Comparison of ENCODE assay signal across 19 cellular contexts in the genomic region with DNA sequence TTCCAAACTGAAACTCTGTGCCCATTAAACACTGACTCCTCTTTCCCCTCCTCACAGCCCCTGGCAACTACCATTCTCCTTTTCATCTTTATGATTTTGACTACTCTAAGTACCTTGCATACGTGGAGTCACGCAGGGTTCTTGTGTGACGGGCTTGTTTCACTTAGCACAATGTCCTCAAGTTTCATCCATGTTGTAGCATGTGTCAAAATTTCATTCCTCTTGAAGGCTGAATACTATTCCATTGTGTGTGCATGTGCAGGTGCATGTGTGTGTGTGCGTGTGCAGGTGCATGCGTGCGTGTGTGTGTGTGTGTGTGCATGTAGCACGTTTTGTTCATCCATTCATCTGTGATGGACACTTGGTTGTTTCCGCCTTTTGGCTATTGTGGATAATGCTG.
A peak's percentile ranks its signal among the peaks of the same experiment; 100 is the strongest.
DNase-seq lines count a peak whose midpoint lies in the region; ATAC-seq, FAIRE-seq and TF ChIP-seq lines count a peak whose summit lies in the region.
"Had no signal": no experiment of that assay in that cellular context is flagged by ENCODE, and none has a peak within 500 bp of the region (broad histone marks: within the 10 kb centered on the region; RNA-seq: fewer than 3 reads in every experiment).

No MANE protein-coding gene starts in this region.

- H3F3A ChIP-seq in smooth muscle cell (ENCODE audit: low read depth) = peaks cover 40% of the 10 kb centered on the region

- no peak overlapping the region for H3K4me3 Mint-ChIP-seq in activated CD8-positive, alpha-beta memory T cell treated with anti-CD3 and anti-CD28 coated beads, Interleukin-2, amount 10 ng/mL, durations not matched to agents 7 days and 5 days

- H3K4me1 ChIP-seq in SJSA1 (replicated peaks) (peaks cover 61% of the 10 kb centered on the region), smooth muscle cell (ENCODE audit: low read depth) (peaks cover 51% of the 10 kb centered on the region), small intestine (ENCODE audit: control insufficient read depth in 2 of 2, insufficient read depth in 1 of 2, low read depth in 1 of 2, low read length in 1 of 2) (peaks cover 0 to 7% of the 10 kb centered on the region in 2 donors)

- no peak for TF ChIP-seq CTCF in smooth muscle cell (IDR thresholded peaks at IDR 0.05; ENCODE audit: borderline replicate concordance, insufficient read depth, poor library complexity, severe bottlenecking)

- 92% methylated on average over 8 of the region's 8 CpGs for WGBS in smooth muscle cell (ENCODE audit: low lambda C conversion rate)
- 90 to 95% (median 92%) methylated on average over 8 of the region's 8 CpGs for WGBS in small intestine, 3 donors

- H3K27ac ChIP-seq in SJSA1 (peak overlapping the region; percentile 79), epithelial cell of prostate (peak overlapping the region; percentile 92), smooth muscle cell (ENCODE audit: low read depth) (peak overlapping the region; percentile 98), small intestine (ENCODE audit: low read depth in 1 of 2, low read length in 1 of 2) (no peak overlapping the region)

- H3K4me3 ChIP-seq in SJSA1 (no peak overlapping the region), smooth muscle cell (no peak overlapping the region), small intestine (ENCODE audit: low read depth in 1 of 2, low read length in 2 of 2) (no peak overlapping the region)
- H3K4me3 ChIP-seq: heart right ventricle, skin epidermis, thyroid gland had no signal

- H3K36me3 ChIP-seq in SJSA1 (no peaks in the 10 kb centered on the region), smooth muscle cell (ENCODE audit: low read depth) (no peaks in the 10 kb centered on the region), small intestine (ENCODE audit: control insufficient read depth in 2 of 2, insufficient read depth in 2 of 2, low read length in 2 of 2) (no peaks in the 10 kb centered on the region)
- H3K36me3 ChIP-seq: heart right ventricle, thyroid gland had no signal

- FAIRE-seq in small intestine (lab: Jason Lieb, UNC) = no peak

- H3K27me3 ChIP-seq in SJSA1 (replicated peaks) (no peaks in the 10 kb centered on the region), smooth muscle cell (ENCODE audit: low read depth) (no peaks in the 10 kb centered on the region), small intestine (ENCODE audit: control insufficient read depth in 2 of 2, insufficient read depth in 2 of 2, low read length in 2 of 2) (no peaks in the 10 kb centered on the region)
- H3K27me3 ChIP-seq: heart right ventricle, thyroid gland had no signal

- H3K27me3 Mint-ChIP-seq in activated CD8-positive, alpha-beta memory T cell treated with anti-CD3 and anti-CD28 coated beads, Interleukin-2, amount 10 ng/mL, durations not matched to agents 7 days and 5 days = no peaks in the 10 kb centered on the region

- ATAC-seq in activated CD8-positive, alpha-beta memory T cell treated with anti-CD3 and anti-CD28 coated beads, Interleukin-2, amount 10 ng/mL, durations not matched to agents 7 days and 5 days = no peak
- ATAC-seq: heart right ventricle, left ventricle myocardium superior had no signal

- H3K4me1 Mint-ChIP-seq in activated CD8-positive, alpha-beta memory T cell treated with anti-CD3 and anti-CD28 coated beads, Interleukin-2, amount 10 ng/mL, durations not matched to agents 7 days and 5 days = peaks cover 44% of the 10 kb centered on the region

- H4K20me1 ChIP-seq in smooth muscle cell (ENCODE audit: low read depth) = no peaks in the 10 kb centered on the region

- no peaks in the 10 kb centered on the region for H3K9me3 Mint-ChIP-seq in activated CD8-positive, alpha-beta memory T cell treated with anti-CD3 and anti-CD28 coated beads, Interleukin-2, amount 10 ng/mL, durations not matched to agents 7 days and 5 days (ENCODE audit: low read depth)

- peak overlapping the region; percentile 41 for H3K27ac Mint-ChIP-seq in activated CD8-positive, alpha-beta memory T cell treated with anti-CD3 and anti-CD28 coated beads, Interleukin-2, amount 10 ng/mL, durations not matched to agents 7 days and 5 days

- no peaks in the 10 kb centered on the region for H3K9me3 ChIP-seq in SJSA1 (replicated peaks)
- no peaks in the 10 kb centered on the region for H3K9me3 ChIP-seq in smooth muscle cell (replicated peaks; ENCODE audit: low read depth)
- H3K9me3 ChIP-seq in small intestine (ENCODE audit: control insufficient read depth, low read depth) = no peaks in the 10 kb centered on the region
- H3K9me3 ChIP-seq: SK-N-SH, thyroid gland had no signal

- no peaks in the 10 kb centered on the region for H3K36me3 Mint-ChIP-seq in activated CD8-positive, alpha-beta memory T cell treated with anti-CD3 and anti-CD28 coated beads, Interleukin-2, amount 10 ng/mL, durations not matched to agents 7 days and 5 days

- no peaks in the 10 kb centered on the region for H3K79me2 ChIP-seq in smooth muscle cell (ENCODE audit: low read depth)

- no peak overlapping the region for H2AFZ ChIP-seq in smooth muscle cell (ENCODE audit: low read depth)

- no peak overlapping the region for H3K4me2 ChIP-seq in smooth muscle cell

- no peak for DNase-seq in activated CD8-positive, alpha-beta memory T cell treated with anti-CD3 and anti-CD28 coated beads, Interleukin-2, amount 10 ng/mL, durations not matched to agents 7 days and 5 days
- DNase-seq in activated CD8-positive, alpha-beta memory T cell treated with anti-CD3 and anti-CD28 coated beads, Interleukin-2, amount 50 U/mL, for 4 hours = no peak
- no peak for DNase-seq in SJSA1 (ENCODE audit: low read depth in 1 of 2, low spot score in 2 of 2)
- no peak for DNase-seq in epithelial cell of prostate (ENCODE audit: low read depth, low spot score)
- no peak for DNase-seq in smooth muscle cell (lab: John Stamatoyannopoulos, UW; ENCODE audit: unreplicated experiment)
- DNase-seq in T1000 (lab: John Stamatoyannopoulos, UW) = no peak
- DNase-seq in small intestine = no peak
- no peak for DNase-seq in NCI-H1105 treated with DMSO at 0.1 percent for 48 hours (lab: John Stamatoyannopoulos, UW)
- DNase-seq: ACHN; activated CD4-positive, CD25-positive, alpha-beta regulatory T cell; central memory CD4-positive, alpha-beta T cell; DMS153; heart right ventricle; Kasumi-1; left ventricle myocardium superior; occipital lobe; SK-N-SH; thyroid gland had no signal

- CTCF ChIA-PET in activated CD8-positive, alpha-beta memory T cell treated with anti-CD3 and anti-CD28 coated beads, Interleukin-2, amount 10 ng/mL, durations not matched to agents 7 days and 5 days (lab: Charles Lee) = interaction anchor here (1.5 to 3.2 kb wide), 2 partner anchors 19 to 23 kb away, joined by 3 to 12 read pairs; no protein-coding TSS in a partner anchor

- peak overlapping the region; percentile 72 for H3K9ac ChIP-seq in smooth muscle cell (ENCODE audit: low read depth)

Comparison
In these comparisons a context has a peak if more than half of its experiments do, and no peak if none do; other contexts are left out.
1. H3K27ac ChIP-seq: peak in SJSA1 (single experiment), epithelial cell of prostate (single experiment) and smooth muscle cell (single experiment); none in small intestine (0 of 2).